Comparison of ENCODE assay signal across 10 cellular contexts in the genomic region with DNA sequence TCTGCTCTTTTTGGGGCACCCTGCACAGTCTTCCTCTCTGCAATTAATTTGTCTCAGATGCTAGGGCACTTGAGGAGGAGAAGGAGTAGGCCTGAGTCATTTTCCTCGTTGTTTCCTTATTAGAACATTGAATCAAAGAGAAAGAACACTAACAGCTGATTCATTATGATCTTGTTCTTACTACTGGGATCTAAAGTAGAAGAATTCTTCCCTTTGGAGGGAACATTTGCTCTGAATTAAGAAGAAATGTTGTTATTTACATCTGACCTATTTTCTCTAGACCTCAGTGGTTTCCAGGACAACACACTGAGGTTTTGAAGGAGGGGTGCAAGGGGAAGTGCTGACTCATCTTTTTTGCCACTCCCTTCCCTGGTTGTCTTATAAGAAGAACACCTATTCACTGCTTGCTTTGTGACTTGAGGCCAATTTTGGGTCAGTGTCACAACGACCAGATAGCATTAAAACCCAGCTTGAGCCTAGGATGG. TPM values are rescaled to one million over a fixed set of nuclear protein-coding genes. Genes with fewer than 3 reads are reported as not detected.
DNase-seq lines count a peak whose midpoint lies in the region; ATAC-seq and TF ChIP-seq lines count a peak whose summit lies in the region.
"Had no signal": no experiment of that assay in that cellular context is flagged by ENCODE, and none has a peak within 500 bp of the region (broad histone marks: within the 10 kb centered on the region; RNA-seq: fewer than 3 reads in every experiment).

No MANE protein-coding gene starts in this region.

- no peak overlapping the region for H3K4me3 Mint-ChIP-seq in CD8-positive, alpha-beta T cell
- H3K4me3 Mint-ChIP-seq in activated T-helper 1 cell treated with anti-CD3 and anti-CD28 coated beads, Interleukin-12 subunit alpha, Interleukin-12 subunit beta, Interleukin-2, Interleukin-4 antibody, amounts not matched to agents 30 ng/mL and 10 ng/mL and 1 ng/mL, durations not matched to agents 14 hours and 24 hours and 36 hours, result peak overlapping the region; percentile 63
- peak overlapping the region; percentile 58 to 76 (median 72) for H3K4me3 Mint-ChIP-seq in immature natural killer cell

- POLR2A ChIA-PET in CD8-positive, alpha-beta T cell (lab: Charles Lee), result interaction anchor here (0.6 to 1.5 kb wide), 5 partner anchors 9 to 128 kb away, joined by 3 to 4 read pairs (median 3); no protein-coding TSS in a partner anchor

- H3K27me3 Mint-ChIP-seq in CD8-positive, alpha-beta T cell (ENCODE audit: low read depth), result no peaks in the 10 kb centered on the region
- no peaks in the 10 kb centered on the region for H3K27me3 Mint-ChIP-seq in activated T-helper 1 cell treated with anti-CD3 and anti-CD28 coated beads, Interleukin-12 subunit alpha, Interleukin-12 subunit beta, Interleukin-2, Interleukin-4 antibody, amounts not matched to agents 30 ng/mL and 10 ng/mL and 1 ng/mL, durations not matched to agents 14 hours and 24 hours and 36 hours (ENCODE audit: insufficient read depth)
- H3K27me3 Mint-ChIP-seq in immature natural killer cell (ENCODE audit: low read depth in 3 of 3), result peaks cover 0 to 2% (median under 1%) of the 10 kb centered on the region in 3 donors

- intact Hi-C loops in CD8-positive, alpha-beta T cell (cut with DNase I, micrococcal nuclease), result no loop called here
- intact Hi-C loops in activated T-helper 1 cell treated with anti-CD3 and anti-CD28 coated beads, Interleukin-12 subunit alpha, Interleukin-12 subunit beta, Interleukin-2, Interleukin-4 antibody, amounts not matched to agents 30 ng/mL and 10 ng/mL and 1 ng/mL, durations not matched to agents 14 hours and 24 hours and 36 hours (cut with micrococcal nuclease), result loop anchor here (1.0 to 2.0 kb wide), 2 partner anchors 18 to 29 kb away; no protein-coding TSS in a partner anchor

- no peak for TF ChIP-seq CTCF in CD8-positive, alpha-beta T cell (IDR thresholded peaks at IDR 0.05)

- H3K4me1 ChIP-seq in CD8-positive, alpha-beta T cell (ENCODE audit: insufficient read depth, low read length), result peaks cover 11% of the 10 kb centered on the region

- no peak overlapping the region for H3K27ac ChIP-seq in CD8-positive, alpha-beta T cell (ENCODE audit: low read depth, low read length)

- no peaks in the 10 kb centered on the region for H3K9me3 Mint-ChIP-seq in CD8-positive, alpha-beta T cell
- no peaks in the 10 kb centered on the region for H3K9me3 Mint-ChIP-seq in activated T-helper 1 cell treated with anti-CD3 and anti-CD28 coated beads, Interleukin-12 subunit alpha, Interleukin-12 subunit beta, Interleukin-2, Interleukin-4 antibody, amounts not matched to agents 30 ng/mL and 10 ng/mL and 1 ng/mL, durations not matched to agents 14 hours and 24 hours and 36 hours
- H3K9me3 Mint-ChIP-seq in immature natural killer cell, result no peaks in the 10 kb centered on the region

- no peaks in the 10 kb centered on the region for H3K27me3 ChIP-seq in CD8-positive, alpha-beta T cell (ENCODE audit: insufficient read depth, low read length)

- ATAC-seq in CD8-positive, alpha-beta T cell, result peak; percentile 74
- ATAC-seq in HG03280 (IDR thresholded peaks at IDR 0.05; ENCODE audit: unreplicated experiment) (peak; percentile 58), HG03196 (IDR thresholded peaks at IDR 0.05; ENCODE audit: unreplicated experiment) (no peak), HG02973 (IDR thresholded peaks at IDR 0.05; ENCODE audit: unreplicated experiment) (no peak)

- DNase-seq in CD8-positive, alpha-beta T cell, result peak in 2 of 7 experiments; percentile 34 to 36
- DNase-seq in activated T-helper 1 cell treated with anti-CD3 and anti-CD28 coated beads, Interleukin-12 subunit alpha, Interleukin-12 subunit beta, Interleukin-2, Interleukin-4 antibody, amounts not matched to agents 30 ng/mL and 10 ng/mL and 1 ng/mL, durations not matched to agents 14 hours and 24 hours and 36 hours (ENCODE audit: low spot score), result peak; percentile 61
- DNase-seq in immature natural killer cell, result peak; percentile 32 to 66 (median 48)
- DNase-seq in foreskin melanocyte, result no peak
- DNase-seq in NCI-H2081 treated with DMSO at 0.1 percent for 48 hours (lab: John Stamatoyannopoulos, UW), result no peak
- DNase-seq: NCI-H2029 treated with DMSO at 0.1 percent for 48 hours had no signal

- H3K9me3 ChIP-seq in CD8-positive, alpha-beta T cell (ENCODE audit: low read length), result no peaks in the 10 kb centered on the region

- H3K36me3 ChIP-seq in CD8-positive, alpha-beta T cell (ENCODE audit: insufficient read depth, low read length), result peaks cover 58% of the 10 kb centered on the region

- peak overlapping the region; percentile 83 for H3K27ac Mint-ChIP-seq in CD8-positive, alpha-beta T cell
- H3K27ac Mint-ChIP-seq in activated T-helper 1 cell treated with anti-CD3 and anti-CD28 coated beads, Interleukin-12 subunit alpha, Interleukin-12 subunit beta, Interleukin-2, Interleukin-4 antibody, amounts not matched to agents 30 ng/mL and 10 ng/mL and 1 ng/mL, durations not matched to agents 14 hours and 24 hours and 36 hours, result peak overlapping the region; percentile 79
- H3K27ac Mint-ChIP-seq in immature natural killer cell, result peak overlapping the region; percentile 85 to 96 (median 92)

- peaks cover 28% of the 10 kb centered on the region for H3K4me1 Mint-ChIP-seq in CD8-positive, alpha-beta T cell (ENCODE audit: low read depth)
- H3K4me1 Mint-ChIP-seq in activated T-helper 1 cell treated with anti-CD3 and anti-CD28 coated beads, Interleukin-12 subunit alpha, Interleukin-12 subunit beta, Interleukin-2, Interleukin-4 antibody, amounts not matched to agents 30 ng/mL and 10 ng/mL and 1 ng/mL, durations not matched to agents 14 hours and 24 hours and 36 hours (ENCODE audit: low read depth), result peaks cover 48% of the 10 kb centered on the region
- H3K4me1 Mint-ChIP-seq in immature natural killer cell, result peaks cover 37 to 45% of the 10 kb centered on the region in 2 donors

- H3K4me3 ChIP-seq in CD8-positive, alpha-beta T cell (ENCODE audit: low read depth, low read length), result no peak overlapping the region
- H3K4me3 ChIP-seq: lung had no signal

- peaks cover 76% of the 10 kb centered on the region for H3K36me3 Mint-ChIP-seq in CD8-positive, alpha-beta T cell
- H3K36me3 Mint-ChIP-seq in activated T-helper 1 cell treated with anti-CD3 and anti-CD28 coated beads, Interleukin-12 subunit alpha, Interleukin-12 subunit beta, Interleukin-2, Interleukin-4 antibody, amounts not matched to agents 30 ng/mL and 10 ng/mL and 1 ng/mL, durations not matched to agents 14 hours and 24 hours and 36 hours (ENCODE audit: low read depth), result peaks cover 67% of the 10 kb centered on the region
- H3K36me3 Mint-ChIP-seq in immature natural killer cell, result peaks cover 27 to 63% (median 46%) of the 10 kb centered on the region in 3 donors

- CTCF ChIA-PET in CD8-positive, alpha-beta T cell (lab: Charles Lee), result interaction anchor here (0.7 to 5.5 kb wide), 7 partner anchors 9 to 146 kb away, joined by 3 to 36 read pairs (median 5); no protein-coding TSS in a partner anchor

RNA-seq across cellular contexts. Expression of gene STAT1, which starts 24.3 kb away (rescaled TPM):
- total RNA-seq in CD8-positive, alpha-beta T cell, result 10 to 100 TPM; 66.7 to 69.9 TPM
- 129 and 136 TPM in 2 replicates for total RNA-seq in activated T-helper 1 cell treated with anti-CD3 and anti-CD28 coated beads, Interleukin-12 subunit alpha, Interleukin-12 subunit beta, Interleukin-2, Interleukin-4 antibody, amounts not matched to agents 30 ng/mL and 10 ng/mL and 1 ng/mL, durations not matched to agents 14 hours and 24 hours and 36 hours
- polyA plus RNA-seq in immature natural killer cell, result 100 to 1,000 TPM in 1 of 3 donors, 10 to 100 TPM in 2; 79.4 to 121 (median 99.4) TPM

Comparison
In these comparisons a context has a peak if more than half of its experiments do, and no peak if none do; other contexts are left out.
1. ATAC-seq: peak in CD8-positive, alpha-beta T cell (single experiment) and HG03280 (single experiment); none in HG03196 (single experiment) and HG02973 (single experiment).
2. DNase-seq: peak in activated T-helper 1 cell treated with anti-CD3 and anti-CD28 coated beads, Interleukin-12 subunit alpha, Interleukin-12 subunit beta, Interleukin-2, Interleukin-4 antibody, amounts not matched to agents 30 ng/mL and 10 ng/mL and 1 ng/mL, durations not matched to agents 14 hours and 24 hours and 36 hours (single experiment) and immature natural killer cell (3 of 3); none in foreskin melanocyte (single experiment) and NCI-H2081 treated with DMSO at 0.1 percent for 48 hours (single experiment).
3. Peak in every context shown above with its lines, with median percentiles within 50 percentile points of each other: H3K27ac Mint-ChIP-seq.